Comparison of ENCODE assay signal across 8 cellular contexts in genomic region chr2:46632349-46632748, GRCh38. TPM values are rescaled to one million over a fixed set of nuclear protein-coding genes. Genes with fewer than 3 reads are reported as not detected.
DNase-seq lines count a peak whose midpoint lies in the region; ATAC-seq and TF ChIP-seq lines count a peak whose summit lies in the region.

No MANE protein-coding gene starts in this region.

- CTCF ChIA-PET in CD8-positive, alpha-beta T cell (lab: Charles Lee): interaction anchor here (0.7 kb wide), 2 partner anchors 47 to 368 kb away, joined by 3 read pairs; no protein-coding TSS in a partner anchor
- CTCF ChIA-PET in HCT116 (lab: Charles Lee): interaction anchor here (0.7 kb wide), 1 partner anchor 13 kb away, joined by 3 read pairs; no protein-coding TSS in a partner anchor
- CTCF ChIA-PET in SK-N-SH (lab: Yijun Ruan, JAX): interaction anchor here (0.7 to 2.5 kb wide), 5 partner anchors 18 to 691 kb away, joined by 3 to 16 read pairs (median 5); no protein-coding TSS in a partner anchor

- H3K27ac Mint-ChIP-seq in CD8-positive, alpha-beta T cell: no peak overlapping the region
- H3K27ac Mint-ChIP-seq in activated T-cell treated with anti-CD3 and anti-CD28 coated beads, Interleukin-2, amount 50 U/mL, for 24 hours: no peak overlapping the region
- no peak overlapping the region for H3K27ac Mint-ChIP-seq in activated CD4-positive, alpha-beta T cell treated with anti-CD3 and anti-CD28 coated beads, Interleukin-2, amount 10 ng/mL, durations not matched to agents 24 days and 14 days

- RAD21 ChIA-PET in HCT116 (lab: Charles Lee; ENCODE audit: low non-redundant PET in 1 of 2, low total read pairs in 2 of 2, uncharacterized antibody in 2 of 2, unreplicated experiment in 2 of 2): interaction anchor here in 1 of 2 experiments (0.7 kb wide), 1 partner anchor 32 kb away, joined by 4 read pairs; no protein-coding TSS in a partner anchor

- intact Hi-C loops in CD8-positive, alpha-beta T cell (cut with DNase I, micrococcal nuclease): loop anchor here (1.0 to 5.0 kb wide), 4 partner anchors 18 to 690 kb away; no protein-coding TSS in a partner anchor
- intact Hi-C loops in HCT116 (cut with micrococcal nuclease) (loop anchor here (1.0 kb wide), 3 partner anchors 245 to 691 kb away; no protein-coding TSS in a partner anchor), spleen (cut with DNase I; ENCODE audit: low total_unique reads) (no loop called here)
- intact Hi-C loops in activated CD4-positive, alpha-beta T cell treated with anti-CD3 and anti-CD28 coated beads, Interleukin-2, amount 10 ng/mL, durations not matched to agents 24 days and 14 days (cut with micrococcal nuclease): loop anchor here (1.0 to 2.0 kb wide), 3 partner anchors 18 to 257 kb away; no protein-coding TSS in a partner anchor

- H3K9me3 ChIP-seq in CD8-positive, alpha-beta T cell (ENCODE audit: low read length): no peaks in the 10 kb centered on the region
- no peaks in the 10 kb centered on the region for H3K9me3 ChIP-seq in HCT116 (ENCODE audit: control insufficient read depth in 1 of 2, insufficient read depth in 1 of 2, low read depth in 1 of 2, low read length in 2 of 2)
- H3K9me3 ChIP-seq in SK-N-SH: no peaks in the 10 kb centered on the region
- no peaks in the 10 kb centered on the region for H3K9me3 ChIP-seq in spleen

- H4K20me1 ChIP-seq in HCT116 (ENCODE audit: insufficient read depth) (no peaks in the 10 kb centered on the region; the same call in 1 of the 2 replicates), SK-N-SH (ENCODE audit: insufficient read depth) (no peaks in the 10 kb centered on the region)

- no peak overlapping the region for H2AFZ ChIP-seq in HCT116 (ENCODE audit: low read depth, low read length, poor library complexity, severe bottlenecking)
- H2AFZ ChIP-seq in SK-N-SH (ENCODE audit: low read depth): no peak overlapping the region

- TF ChIP-seq POLR2A in HCT116 (IDR thresholded peaks at IDR 0.05; ENCODE audit: borderline replicate concordance, extremely low read depth, insufficient read depth, insufficient read length) (no peak), spleen (IDR thresholded peaks at IDR 0.05) (no peak)

- POLR2A ChIA-PET in CD8-positive, alpha-beta T cell (lab: Charles Lee): no interaction called here
- POLR2A ChIA-PET in HCT116 (lab: Charles Lee): no interaction called here
- POLR2A ChIA-PET in SK-N-SH (lab: Yijun Ruan, JAX): no interaction called here

- no TSS peak for BruUV-seq in HCT116 (replicated peaks; lab: Mats Ljungman, UMichigan)

- H3K4me1 ChIP-seq in CD8-positive, alpha-beta T cell (ENCODE audit: insufficient read depth, low read length): peaks cover 13% of the 10 kb centered on the region
- H3K4me1 ChIP-seq in HCT116 (ENCODE audit: control insufficient read depth in 1 of 2, insufficient read depth in 2 of 2, low read length in 2 of 2) (no peaks in the 10 kb centered on the region), SK-N-SH (ENCODE audit: control insufficient read depth in 1 of 2, insufficient read depth in 2 of 2, low read depth in 1 of 2, low read length in 1 of 2) (no peaks in the 10 kb centered on the region), spleen (peaks cover 0 to 4% (median 0%) of the 10 kb centered on the region in 6 donors)

- ATAC-seq in CD8-positive, alpha-beta T cell: no peak
- ATAC-seq in HCT116 (peak; percentile 50; the same call in 1 of the 2 replicates), HG02678 (IDR thresholded peaks at IDR 0.05; ENCODE audit: unreplicated experiment) (no peak)

- H3K36me3 Mint-ChIP-seq in CD8-positive, alpha-beta T cell: peaks cover 26% of the 10 kb centered on the region
- peaks cover 20% of the 10 kb centered on the region for H3K36me3 Mint-ChIP-seq in activated T-cell treated with anti-CD3 and anti-CD28 coated beads, Interleukin-2, amount 50 U/mL, for 24 hours (ENCODE audit: low read depth)
- H3K36me3 Mint-ChIP-seq in activated CD4-positive, alpha-beta T cell treated with anti-CD3 and anti-CD28 coated beads, Interleukin-2, amount 10 ng/mL, durations not matched to agents 24 days and 14 days (ENCODE audit: low read depth): no peaks in the 10 kb centered on the region

- H3K79me2 ChIP-seq in HCT116 (ENCODE audit: insufficient read depth, low read length) (no peaks in the 10 kb centered on the region), SK-N-SH (ENCODE audit: insufficient read depth) (no peaks in the 10 kb centered on the region)

- TF ChIP-seq RAD21 in HCT116 (IDR thresholded peaks at IDR 0.05; ENCODE audit: low read depth): peak; percentile 82
- TF ChIP-seq RAD21 in SK-N-SH (IDR thresholded peaks at IDR 0.05; ENCODE audit: low read length): peak; percentile 92

- peak; percentile 41 for TF ChIP-seq CTCF in CD8-positive, alpha-beta T cell (IDR thresholded peaks at IDR 0.05)
- TF ChIP-seq CTCF in HCT116 (IDR thresholded peaks at IDR 0.05 in 2 of 3, conservative IDR thresholded peaks at IDR 0.05 in 1 of 3; ENCODE audit: borderline replicate concordance in 1 of 3, insufficient read depth in 1 of 3, low read depth in 2 of 3, low read length in 2 of 3) (peak; percentile 50 to 81 (median 67)), SK-N-SH (IDR thresholded peaks at IDR 0.05) (peak; percentile 87), spleen (IDR thresholded peaks at IDR 0.05 in 8 of 11, conservative IDR thresholded peaks at IDR 0.05 in 3 of 11) (peak in 9 of 11 experiments; percentile 27 to 59 (median 51))

- H3K9me2 ChIP-seq in HCT116 (ENCODE audit: insufficient read depth): no peaks in the 10 kb centered on the region
- H3K9me2 ChIP-seq in SK-N-SH: no peaks in the 10 kb centered on the region

- H3K9ac ChIP-seq in HCT116 (ENCODE audit: low read length) (no peak overlapping the region), SK-N-SH (no peak overlapping the region)

- no peaks in the 10 kb centered on the region for H3K27me3 Mint-ChIP-seq in CD8-positive, alpha-beta T cell (ENCODE audit: low read depth)
- H3K27me3 Mint-ChIP-seq in activated T-cell treated with anti-CD3 and anti-CD28 coated beads, Interleukin-2, amount 50 U/mL, for 24 hours: no peaks in the 10 kb centered on the region
- no peaks in the 10 kb centered on the region for H3K27me3 Mint-ChIP-seq in activated CD4-positive, alpha-beta T cell treated with anti-CD3 and anti-CD28 coated beads, Interleukin-2, amount 10 ng/mL, durations not matched to agents 24 days and 14 days

- no peak for DNase-seq in CD8-positive, alpha-beta T cell
- peak; percentile 43 for DNase-seq in HCT116 (ENCODE audit: low read depth, low spot score)
- peak; percentile 56 for DNase-seq in SK-N-SH
- DNase-seq in germinal center (ENCODE audit: low spot score): peak; percentile 16
- DNase-seq in spleen: no peak
- DNase-seq in activated T-cell treated with anti-CD3 and anti-CD28 coated beads, Interleukin-2, amount 50 U/mL, for 24 hours: no peak
- DNase-seq in activated CD4-positive, alpha-beta T cell treated with anti-CD3 and anti-CD28 coated beads, Interleukin-2, amount 10 ng/mL, durations not matched to agents 24 days and 14 days: no peak

- H3K27ac ChIP-seq in CD8-positive, alpha-beta T cell (ENCODE audit: low read depth, low read length): no peak overlapping the region
- H3K27ac ChIP-seq in HCT116 (ENCODE audit: low read depth, low read length): no peak overlapping the region
- H3K27ac ChIP-seq in SK-N-SH (ENCODE audit: low read depth in 2 of 2, low read length in 1 of 2): peak overlapping the region in 1 of 2 experiments; percentile 17; a peak in 1 of 4 replicates
- no peak overlapping the region for H3K27ac ChIP-seq in spleen

- H3K36me3 ChIP-seq in CD8-positive, alpha-beta T cell (ENCODE audit: insufficient read depth, low read length): no peaks in the 10 kb centered on the region
- H3K36me3 ChIP-seq in HCT116 (ENCODE audit: control insufficient read depth in 1 of 2, insufficient read depth in 2 of 2, low read length in 2 of 2) (no peaks in the 10 kb centered on the region), SK-N-SH (replicated peaks in 1 of 2; ENCODE audit: control insufficient read depth in 1 of 2, insufficient read depth in 2 of 2, low read length in 1 of 2) (peaks cover 11 to 23% of the 10 kb centered on the region in 2 experiments), spleen (peaks cover 0 to 50% (median 2%) of the 10 kb centered on the region in 6 donors)

- H3K4me1 Mint-ChIP-seq in CD8-positive, alpha-beta T cell (ENCODE audit: low read depth): peaks cover 19% of the 10 kb centered on the region
- H3K4me1 Mint-ChIP-seq in activated T-cell treated with anti-CD3 and anti-CD28 coated beads, Interleukin-2, amount 50 U/mL, for 24 hours (ENCODE audit: low read depth): peaks cover 9% of the 10 kb centered on the region
- H3K4me1 Mint-ChIP-seq in activated CD4-positive, alpha-beta T cell treated with anti-CD3 and anti-CD28 coated beads, Interleukin-2, amount 10 ng/mL, durations not matched to agents 24 days and 14 days: peaks cover 8% of the 10 kb centered on the region

- peaks cover 12% of the 10 kb centered on the region for H3F3A ChIP-seq in SK-N-SH (replicated peaks; ENCODE audit: insufficient read depth)

- H3K4me2 ChIP-seq in HCT116 (ENCODE audit: low read length) (no peak overlapping the region), SK-N-SH (no peak overlapping the region)

- H3K4me3 ChIP-seq in CD8-positive, alpha-beta T cell (ENCODE audit: low read depth, low read length): no peak overlapping the region
- no peak overlapping the region for H3K4me3 ChIP-seq in HCT116 (replicated peaks in 1 of 2; ENCODE audit: low read depth in 1 of 2, low read length in 2 of 2)
- H3K4me3 ChIP-seq in SK-N-SH (ENCODE audit: low read depth in 2 of 2, low read length in 1 of 2): no peak overlapping the region
- H3K4me3 ChIP-seq in spleen: no peak overlapping the region

- H3K9me3 Mint-ChIP-seq in CD8-positive, alpha-beta T cell: no peaks in the 10 kb centered on the region
- H3K9me3 Mint-ChIP-seq in activated T-cell treated with anti-CD3 and anti-CD28 coated beads, Interleukin-2, amount 50 U/mL, for 24 hours: no peaks in the 10 kb centered on the region
- H3K9me3 Mint-ChIP-seq in activated CD4-positive, alpha-beta T cell treated with anti-CD3 and anti-CD28 coated beads, Interleukin-2, amount 10 ng/mL, durations not matched to agents 24 days and 14 days: no peaks in the 10 kb centered on the region

- H3K4me3 Mint-ChIP-seq in CD8-positive, alpha-beta T cell: no peak overlapping the region
- H3K4me3 Mint-ChIP-seq in activated T-cell treated with anti-CD3 and anti-CD28 coated beads, Interleukin-2, amount 50 U/mL, for 24 hours: no peak overlapping the region
- no peak overlapping the region for H3K4me3 Mint-ChIP-seq in activated CD4-positive, alpha-beta T cell treated with anti-CD3 and anti-CD28 coated beads, Interleukin-2, amount 10 ng/mL, durations not matched to agents 24 days and 14 days

- TF ChIP-seq EP300 in SK-N-SH (IDR thresholded peaks at IDR 0.05; ENCODE audit: borderline replicate concordance in 1 of 2, low read depth in 1 of 2, low read length in 1 of 2): no peak

- H3K27me3 ChIP-seq in CD8-positive, alpha-beta T cell (ENCODE audit: insufficient read depth, low read length): no peaks in the 10 kb centered on the region
- H3K27me3 ChIP-seq in HCT116 (ENCODE audit: insufficient read depth, low read length) (no peaks in the 10 kb centered on the region), SK-N-SH (ENCODE audit: insufficient read depth) (no peaks in the 10 kb centered on the region), spleen (replicated peaks in 1 of 7) (no peaks in the 10 kb centered on the region)

RNA-seq across cellular contexts. Expression of gene CRIPT, which starts 15.3 kb away (rescaled TPM):
- 10 to 100 TPM; 14.4 to 15.8 TPM for total RNA-seq in CD8-positive, alpha-beta T cell
- 13.9 TPM for total RNA-seq in HCT116 (2021; ENCODE audit: unreplicated experiment)
- 2.1 and 3.8 TPM in 2 replicates for polyA plus RNA-seq in HCT116 (2012)
- 6.9 and 7.2 TPM in 2 replicates for polyA plus RNA-seq in SK-N-SH (2012; rRNA removed)
- polyA plus RNA-seq in SK-N-SH (2012; cell fraction: cytosol; rRNA removed): 11.5 and 17.7 TPM in 2 replicates
- polyA plus RNA-seq in SK-N-SH (2012; cell fraction: nucleus; rRNA removed): 1.7 and 3.7 TPM in 2 replicates
- total RNA-seq in spleen: 10 to 100 TPM; 11.8 to 17.8 (median 14.9) TPM
- polyA plus RNA-seq in spleen: 10 to 100 TPM in 1 of 3 donors, 1 to 10 TPM in 2; 7.1 to 12.0 (median 9.4) TPM
- 10.6 and 11.8 TPM in 2 replicates for total RNA-seq in activated CD4-positive, alpha-beta T cell treated with anti-CD3 and anti-CD28 coated beads, Interleukin-2, amount 10 ng/mL, durations not matched to agents 24 days and 14 days

RNA-seq across cellular contexts. Expression of gene PIGF, which starts 15.5 kb away (rescaled TPM):
- 1 to 10 TPM; 4.7 to 5.5 TPM for total RNA-seq in CD8-positive, alpha-beta T cell
- total RNA-seq in HCT116 (2021; ENCODE audit: unreplicated experiment) (32.5 TPM), spleen (10 to 100 TPM; 14.3 to 29.0 (median 22.2) TPM)
- 23.9 and 26.5 TPM in 2 replicates for polyA plus RNA-seq in HCT116 (2012)
- polyA plus RNA-seq in SK-N-SH (2012; rRNA removed) (38.0 and 55.2 TPM in 2 replicates), spleen (10 to 100 TPM in 2 of 3 donors, 1 to 10 TPM in 1; 6.5 to 15.1 (median 13.3) TPM)
- polyA plus RNA-seq in SK-N-SH (2012; cell fraction: cytosol; rRNA removed): 52.3 and 60.7 TPM in 2 replicates
- polyA plus RNA-seq in SK-N-SH (2012; cell fraction: nucleus; rRNA removed): 34.9 and 58.4 TPM in 2 replicates
- total RNA-seq in activated CD4-positive, alpha-beta T cell treated with anti-CD3 and anti-CD28 coated beads, Interleukin-2, amount 10 ng/mL, durations not matched to agents 24 days and 14 days: 26.7 and 27.1 TPM in 2 replicates

Comparison
In these comparisons a context has a peak if more than half of its experiments do, and no peak if none do; other contexts are left out.
1. DNase-seq: peak in HCT116 (single experiment), SK-N-SH (single experiment) and germinal center (single experiment); none in CD8-positive, alpha-beta T cell (0 of 7), spleen (single experiment), activated T-cell treated with anti-CD3 and anti-CD28 coated beads, Interleukin-2, amount 50 U/mL, for 24 hours (single experiment) and activated CD4-positive, alpha-beta T cell treated with anti-CD3 and anti-CD28 coated beads, Interleukin-2, amount 10 ng/mL, durations not matched to agents 24 days and 14 days (single experiment).
2. Peak in every context shown above with its lines, with median percentiles within 50 percentile points of each other: CTCF ChIP-seq.